In genomic region chrX:2984342-2984741, GRCh38 we compare ENCODE assay signal across 17 cellular contexts. TPM values are rescaled to one million over a fixed set of nuclear protein-coding genes. Genes with fewer than 3 reads are reported as not detected.
A peak's percentile ranks its signal among the peaks of the same experiment; 100 is the strongest.
DNase-seq lines count a peak whose midpoint lies in the region; ATAC-seq and TF ChIP-seq lines count a peak whose summit lies in the region.
"Had no signal": no experiment of that assay in that cellular context is flagged by ENCODE, and none has a peak within 500 bp of the region (broad histone marks: within the 10 kb centered on the region; RNA-seq: fewer than 3 reads in every experiment).

No MANE protein-coding gene starts in this region.

- H4K5ac ChIP-seq in H9 (ENCODE audit: insufficient read length, low read depth, low read length): no peak overlapping the region

- no peak overlapping the region for H2BK12ac ChIP-seq in H9 (ENCODE audit: insufficient read length, low read depth, low read length)

- no peak overlapping the region for H4K91ac ChIP-seq in H9 (ENCODE audit: insufficient read length, low read depth, low read length)

- no peak for ATAC-seq in HG03039 (IDR thresholded peaks at IDR 0.05; ENCODE audit: unreplicated experiment)

- H3K4me1 Mint-ChIP-seq in H9 (no peaks in the 10 kb centered on the region), endodermal cell (no peaks in the 10 kb centered on the region)

- H3K14ac ChIP-seq in H9 (ENCODE audit: insufficient read depth, low read length): no peak overlapping the region

- H3K4ac ChIP-seq in H9 (ENCODE audit: low read depth, low read length): no peak overlapping the region

- TF ChIP-seq CTCF in H9 (conservative IDR thresholded peaks at IDR 0.05) (peak; percentile 27; the same call in 1 of the 3 replicates), WERI-Rb-1 (IDR thresholded peaks at IDR 0.05; ENCODE audit: low read depth, low read length) (peak; percentile 29; the same call in 1 of the 2 replicates), endodermal cell (conservative IDR thresholded peaks at IDR 0.05) (peak; percentile 36)

- no peak overlapping the region for H2BK15ac ChIP-seq in H9 (ENCODE audit: low read depth, low read length)

- H3K9ac ChIP-seq in H9 (ENCODE audit: extremely low read depth, insufficient read length, low read length) (no peak overlapping the region), endodermal cell (ENCODE audit: extremely low read depth, low read length, poor library complexity, severe bottlenecking) (no peak overlapping the region)

- DNase-seq in H9: no peak
- DNase-seq in WERI-Rb-1: no peak
- no peak for DNase-seq in endodermal cell
- DNase-seq in NCI-H2227 treated with DMSO at 0.1 percent for 48 hours (lab: John Stamatoyannopoulos, UW): no peak
- DNase-seq in 8988T: no peak
- DNase-seq in NCI-H1092 treated with DMSO at 0.1 percent for 48 hours (lab: John Stamatoyannopoulos, UW): no peak
- DNase-seq: AML-193; Caco-2; CD4-positive, alpha-beta T cell; DMS79 treated with DMSO at 0.1 percent for 48 hours; GF-D8; GOT3 had no signal

- no peak overlapping the region for H4K8ac ChIP-seq in H9 (replicated peaks; ENCODE audit: insufficient read length, low read depth, low read length)

- H3K9me3 ChIP-seq in H9 (ENCODE audit: control insufficient read depth, low read depth, low read length) (no peaks in the 10 kb centered on the region), WERI-Rb-1 (ENCODE audit: severe bottlenecking) (no peaks in the 10 kb centered on the region), endodermal cell (ENCODE audit: control insufficient read depth, low read length) (no peaks in the 10 kb centered on the region)
- H3K9me3 ChIP-seq: Caco-2, HAP-1 had no signal

- H3K4me3 Mint-ChIP-seq in H9: no peak overlapping the region
- H3K4me3 Mint-ChIP-seq in endodermal cell: no peak overlapping the region
- H3K4me3 Mint-ChIP-seq: CD4-positive, alpha-beta T cell had no signal

- H3K27ac Mint-ChIP-seq in H9 (no peak overlapping the region), endodermal cell (no peak overlapping the region)
- H3K27ac Mint-ChIP-seq: CD4-positive, alpha-beta T cell had no signal

- no peak overlapping the region for H2BK20ac ChIP-seq in H9 (ENCODE audit: low read depth, low read length, poor library complexity, severe bottlenecking)

- H2AK5ac ChIP-seq in H9 (ENCODE audit: insufficient read length, low read length): no peak overlapping the region

- no peak overlapping the region for H3K4me2 ChIP-seq in H9 (ENCODE audit: insufficient read depth, insufficient read length, low read length)

- no peaks in the 10 kb centered on the region for H3K79me2 ChIP-seq in H9 (ENCODE audit: insufficient read depth, low read length)

- H3K56ac ChIP-seq in H9 (ENCODE audit: insufficient read length, low read depth, low read length): no peak overlapping the region

- H2BK120ac ChIP-seq in H9 (ENCODE audit: low read depth, low read length, poor library complexity, severe bottlenecking): no peak overlapping the region

- H3K23me2 ChIP-seq in H9 (ENCODE audit: insufficient read length, low read depth, low read length, poor library complexity, severe bottlenecking): no peaks in the 10 kb centered on the region

- H3K27me3 Mint-ChIP-seq in H9 (ENCODE audit: low read depth): peaks cover 3% of the 10 kb centered on the region; the same call in 1 of the 2 replicates
- no peaks in the 10 kb centered on the region for H3K27me3 Mint-ChIP-seq in endodermal cell (ENCODE audit: insufficient read depth)
- H3K27me3 Mint-ChIP-seq: CD4-positive, alpha-beta T cell had no signal

- no peak overlapping the region for H3T11ph ChIP-seq in H9 (ENCODE audit: low read length)

- no CpG with 5 or more reads among the region's 4 CpGs for WGBS in H9 (ENCODE audit: extremely low coverage, insufficient read length, low lambda C conversion rate)
- 98% methylated on average over 4 of the region's 4 CpGs; no CpG with 5 or more reads in 1 of the 2 experiments for WGBS in endodermal cell (ENCODE audit: insufficient coverage in 1 of 2, insufficient read length in 1 of 2), 2 experiments

- peaks cover 16 to 23% (median 20%) of the 10 kb centered on the region in 3 experiments for H3K36me3 Mint-ChIP-seq in H9 (ENCODE audit: insufficient read depth in 1 of 3, low read depth in 3 of 3)
- H3K36me3 Mint-ChIP-seq in endodermal cell (ENCODE audit: low read depth): peaks cover 4% of the 10 kb centered on the region

- no peaks in the 10 kb centered on the region for H3K27me3 ChIP-seq in H9 (ENCODE audit: insufficient read depth, low read length)
- peaks cover 5% of the 10 kb centered on the region for H3K27me3 ChIP-seq in WERI-Rb-1 (ENCODE audit: insufficient read depth, low read depth, severe bottlenecking)
- H3K27me3 ChIP-seq in endodermal cell (ENCODE audit: control insufficient read depth, insufficient read depth, low read length, poor library complexity, severe bottlenecking): no peaks in the 10 kb centered on the region

- no peaks in the 10 kb centered on the region for H3K36me3 ChIP-seq in WERI-Rb-1
- H3K36me3 ChIP-seq in endodermal cell (ENCODE audit: control insufficient read depth, insufficient read depth, low read length): no peaks in the 10 kb centered on the region
- H3K36me3 ChIP-seq: HAP-1 had no signal

- no peaks in the 10 kb centered on the region for H3K79me1 ChIP-seq in H9 (ENCODE audit: insufficient read depth, low read depth, low read length, poor library complexity, severe bottlenecking)

- no peak overlapping the region for H3K18ac ChIP-seq in H9 (ENCODE audit: insufficient read length, low read depth, low read length)

- H2BK5ac ChIP-seq in H9 (ENCODE audit: insufficient read length, low read length): no peak overlapping the region

- H3K4me3 ChIP-seq in WERI-Rb-1 (ENCODE audit: low read depth, low read length) (no peak overlapping the region), endodermal cell (ENCODE audit: low read length) (no peak overlapping the region)
- H3K4me3 ChIP-seq: HAP-1 had no signal

- H3K9me3 Mint-ChIP-seq in H9 (peaks cover 24 to 26% of the 10 kb centered on the region in 2 experiments), endodermal cell (peaks cover 29% of the 10 kb centered on the region)
- H3K9me3 Mint-ChIP-seq: CD4-positive, alpha-beta T cell had no signal

- H3K27ac ChIP-seq in H9 (ENCODE audit: insufficient read length, low read depth, low read length) (no peak overlapping the region), WERI-Rb-1 (no peak overlapping the region), endodermal cell (ENCODE audit: low read depth, low read length) (no peak overlapping the region)
- H3K27ac ChIP-seq: C4-2B had no signal

- H3K23ac ChIP-seq in H9 (ENCODE audit: insufficient read length, low read depth, low read length): no peak overlapping the region

- H2AFZ ChIP-seq in H9 (ENCODE audit: low read length): no peak overlapping the region

- H4K20me1 ChIP-seq in H9 (ENCODE audit: control insufficient read depth, insufficient read depth, insufficient read length): no peaks in the 10 kb centered on the region

- H3K4me1 ChIP-seq in H9 (ENCODE audit: insufficient read depth, low read length) (no peaks in the 10 kb centered on the region), endodermal cell (ENCODE audit: control insufficient read depth, insufficient read depth, low read length) (no peaks in the 10 kb centered on the region)
- H3K4me1 ChIP-seq: Caco-2, HAP-1 had no signal

RNA-seq across cellular contexts. Expression of gene ARSH, which starts 22.0 kb away (rescaled TPM):
- total RNA-seq in H9 (2021) (not detected in 2 replicates), endodermal cell (not detected)
- polyA plus RNA-seq in endodermal cell (2013, experiment 1 of 2): not detected
- not detected for polyA plus RNA-seq in endodermal cell (2013, experiment 2 of 2)
- total RNA-seq: Caco-2; CD4-positive, alpha-beta T cell; HT1080 had no signal
- polyA plus RNA-seq: BJ had no signal

RNA-seq across cellular contexts. Expression of gene ARSD, which starts 55.2 kb away (rescaled TPM):
- total RNA-seq in H9 (2021): 9.5 and 10.3 TPM in 2 replicates
- 10 to 100 TPM in 1 of 2 donors, 1 to 10 TPM in 1; 4.9 to 15.7 TPM for total RNA-seq in endodermal cell
- polyA plus RNA-seq in endodermal cell (2013, experiment 1 of 2): 4.9 TPM
- 5.1 TPM for polyA plus RNA-seq in endodermal cell (2013, experiment 2 of 2)

RNA-seq across cellular contexts. Expression of gene ARSF, which starts 56.9 kb away (rescaled TPM):
- total RNA-seq in H9 (2021): not detected in 2 replicates
- not detected for total RNA-seq in endodermal cell
- polyA plus RNA-seq in endodermal cell (2013, experiment 1 of 2): 0.32 TPM
- polyA plus RNA-seq in endodermal cell (2013, experiment 2 of 2): 0.21 TPM
- total RNA-seq: Caco-2; CD4-positive, alpha-beta T cell; HT1080 had no signal
- polyA plus RNA-seq: BJ had no signal
